ENCODE assay signal across 1 cellular context in genomic region chr6:26576929-26577719, GRCh38.
TF ChIP-seq lines count a peak whose summit lies in the region.

No MANE protein-coding gene starts in this region.

TF ChIP-seq in K562, 482 proteins besides CTCF, POLR2A, EP300 and RAD21 (continued from another document and continues in another):
- TF ChIP-seq XRCC4 (IDR thresholded peaks at IDR 0.05; ENCODE audit: extremely low read depth, insufficient read depth, insufficient read length) (no peak), GMEB1 (CRISPR knock-in tag; IDR thresholded peaks at IDR 0.05) (no peak), ZNF740 (CRISPR knock-in tag; IDR thresholded peaks at IDR 0.05) (no peak), ZNF740 (tag; IDR thresholded peaks at IDR 0.05) (no peak), U2AF1 (optimal IDR thresholded peaks at IDR 0.05; ENCODE audit: low read depth, low read length) (no peak), MYBL2 (IDR thresholded peaks at IDR 0.05; ENCODE audit: low read depth) (no peak), MYBL2 (CRISPR knock-in tag; IDR thresholded peaks at IDR 0.05; ENCODE audit: borderline replicate concordance) (no peak), VEZF1 (CRISPR knock-in tag; IDR thresholded peaks at IDR 0.05) (peak; percentile 39), EP400 (IDR thresholded peaks at IDR 0.05) (peak; percentile 42; the same call in 1 of the 2 replicates), ZKSCAN3 (CRISPR knock-in tag; IDR thresholded peaks at IDR 0.05) (no peak), FOS (IDR thresholded peaks at IDR 0.05; ENCODE audit: extremely low read depth, insufficient read length) (no peak), NR0B1 (IDR thresholded peaks at IDR 0.05; ENCODE audit: partially characterized antibody) (no peak), ILF3 (IDR thresholded peaks at IDR 0.05; ENCODE audit: borderline replicate concordance) (no peak; the same call in 1 of the 2 replicates), SMARCC2 (IDR thresholded peaks at IDR 0.05; ENCODE audit: low read depth) (0 out of 2 replicates have a peak, but pooled peaks have one; percentile 22), ESRRB (CRISPR knock-in tag; IDR thresholded peaks at IDR 0.05; ENCODE audit: borderline replicate concordance) (no peak), ELF4 (CRISPR knock-in tag; IDR thresholded peaks at IDR 0.05) (no peak), NR1H2 (CRISPR knock-in tag; IDR thresholded peaks at IDR 0.05) (peak; percentile 72; the same call in 1 of the 2 replicates), SLC30A9 (CRISPR knock-in tag; IDR thresholded peaks at IDR 0.05) (no peak), NCOA6 (IDR thresholded peaks at IDR 0.05) (no peak), MLX (CRISPR knock-in tag; conservative IDR thresholded peaks at IDR 0.05) (no peak), MYNN (IDR thresholded peaks at IDR 0.05) (no peak), MYNN (CRISPR knock-in tag; IDR thresholded peaks at IDR 0.05) (no peak), ARID1B (IDR thresholded peaks at IDR 0.05) (peak; percentile 52; the same call in 1 of the 2 replicates), TCF7L2 (IDR thresholded peaks at IDR 0.05; ENCODE audit: low read depth, low read length) (no peak), POLR2B (IDR thresholded peaks at IDR 0.05; ENCODE audit: low read depth, partially characterized antibody) (no peak), NUFIP1 (IDR thresholded peaks at IDR 0.05; ENCODE audit: partially characterized antibody) (peak; percentile 42), CREB3L1 (IDR thresholded peaks at IDR 0.05; ENCODE audit: borderline replicate concordance, low read depth) (no peak), TOE1 (IDR thresholded peaks at IDR 0.05; ENCODE audit: borderline replicate concordance) (0 out of 2 replicates have a peak, but pooled peaks have one; percentile 9), TOE1 (CRISPR knock-in tag; IDR thresholded peaks at IDR 0.05; ENCODE audit: borderline replicate concordance, low read depth) (no peak), CAMTA2 (CRISPR knock-in tag; conservative IDR thresholded peaks at IDR 0.05) (no peak), ELK1 (CRISPR knock-in tag; IDR thresholded peaks at IDR 0.05) (no peak), KLF6 (CRISPR knock-in tag; IDR thresholded peaks at IDR 0.05; ENCODE audit: borderline replicate concordance) (0 out of 2 replicates have a peak, but pooled peaks have one; percentile 34), HEY1 (CRISPR knock-in tag; IDR thresholded peaks at IDR 0.05; ENCODE audit: borderline replicate concordance) (no peak), MAFK (IDR thresholded peaks at IDR 0.05; ENCODE audit: low read length) (0 out of 2 replicates have a peak, but pooled peaks have one; percentile 33), PTBP1 (IDR thresholded peaks at IDR 0.05; ENCODE audit: low read depth, low read length) (no peak), ZNF407 (IDR thresholded peaks at IDR 0.05; ENCODE audit: low read depth) (peak; percentile 74), MCM2 (IDR thresholded peaks at IDR 0.05; ENCODE audit: low read depth) (no peak), ZFP91 (CRISPR knock-in tag; IDR thresholded peaks at IDR 0.05) (no peak), NFXL1 (CRISPR knock-in tag; IDR thresholded peaks at IDR 0.05) (no peak), RBM25 (IDR thresholded peaks at IDR 0.05; ENCODE audit: low read depth, low read length, severe bottlenecking) (no peak), CTBP1 (IDR thresholded peaks at IDR 0.05; ENCODE audit: borderline replicate concordance) (peak; percentile 39; the same call in 1 of the 2 replicates), BHLHE40 (IDR thresholded peaks at IDR 0.05; ENCODE audit: low read length) (no peak), ZNF280B (CRISPR knock-in tag; IDR thresholded peaks at IDR 0.05) (no peak)
